Comparison of ENCODE assay signal across 27 cellular contexts in genomic region chr15:98286200-98286599, GRCh38.
"Had no signal": no experiment of that assay in that cellular context is flagged by ENCODE, and none has a peak within 500 bp of the region (broad histone marks: within the 10 kb centered on the region; RNA-seq: fewer than 3 reads in every experiment).

No MANE protein-coding gene starts in this region.

- H3K9me3 Mint-ChIP-seq: mesothelial cell of epicardium; natural killer cell treated with Interleukin-12 subunit alpha and Interleukin-12 subunit beta and Interleukin-15 and Interleukin-18, amount 100 ng/mL, for 72 hours; stimulated activated naive CD8-positive, alpha-beta T cell treated with anti-CD3 and anti-CD28 coated beads, Interleukin-15, amount 100 ng/mL, for 72 hours had no signal

- H3K4me3 ChIP-seq: left lung, lower lobe of right lung, pancreas, prostate gland, skin epidermis, transverse colon, upper lobe of left lung had no signal

- ATAC-seq: left colon; left lung; lower lobe of right lung; naive thymus-derived CD4-positive, alpha-beta T cell; natural killer cell treated with Interleukin-12 subunit alpha and Interleukin-12 subunit beta and Interleukin-15 and Interleukin-18, amount 100 ng/mL, for 72 hours; pancreas; right cardiac atrium; sciatic nerve; stimulated activated memory B cell treated with anti-CD40 and anti-IgM and Interleukin-4, amounts not matched to agents 10 μg/mL and 1 μg/mL and 100 μg/mL, for 72 hours; stimulated activated naive CD8-positive, alpha-beta T cell treated with anti-CD3 and anti-CD28 coated beads, Interleukin-15, amount 100 ng/mL, for 72 hours had no signal

- H3K4me1 ChIP-seq: left lung, lower lobe of right lung, pancreas, prostate gland, transverse colon, upper lobe of left lung had no signal

- DNase-seq: hippocampal formation; kidney; left colon; left lung; lower lobe of right lung; mesenchymal stem cell; naive thymus-derived CD4-positive, alpha-beta T cell; nucleus accumbens; pancreas; posterior cingulate gyrus; retina; right cardiac atrium; stimulated activated CD4-positive, alpha-beta T cell treated with anti-CD3 and anti-CD28 coated beads, Interleukin-1b, Interleukin-23, amount 100 ng/mL, for 48 hours; stimulated activated CD4-positive, alpha-beta T cell treated with anti-CD3 and anti-CD28 coated beads, Interleukin-2, amount 100 ng/mL, for 48 hours; stimulated activated CD4-positive, alpha-beta T cell treated with anti-CD3 and anti-CD28 coated beads, Interleukin-4, amount 100 ng/mL, for 4 hours; stimulated activated CD8-positive, alpha-beta memory T cell treated with anti-CD3 and anti-CD28 coated beads, Interleukin-4, amount 100 ng/mL, for 48 hours; stimulated activated naive CD4-positive, alpha-beta T cell treated with Interleukin-2 at 50 U/mL for 16 hours; stimulated activated naive CD8-positive, alpha-beta T cell treated with anti-CD3 and anti-CD28 coated beads, Interleukin-15, amount 100 ng/mL, for 72 hours; substantia nigra; transverse colon; upper lobe of left lung had no signal

- H3K27me3 Mint-ChIP-seq: stimulated activated memory B cell treated with anti-CD40 and anti-IgM and Interleukin-4, amounts not matched to agents 10 μg/mL and 1 μg/mL and 100 μg/mL, for 72 hours had no signal

- H3K4me1 Mint-ChIP-seq: mesothelial cell of epicardium; naive thymus-derived CD4-positive, alpha-beta T cell; stimulated activated memory B cell treated with anti-CD40 and anti-IgM and Interleukin-4, amounts not matched to agents 10 μg/mL and 1 μg/mL and 100 μg/mL, for 72 hours; stimulated activated naive CD8-positive, alpha-beta T cell treated with anti-CD3 and anti-CD28 coated beads, Interleukin-15, amount 100 ng/mL, for 72 hours had no signal

- H3K27me3 ChIP-seq: upper lobe of left lung had no signal

- H3K27ac Mint-ChIP-seq: mesothelial cell of epicardium; naive thymus-derived CD4-positive, alpha-beta T cell; natural killer cell treated with Interleukin-12 subunit alpha and Interleukin-12 subunit beta and Interleukin-15 and Interleukin-18, amount 100 ng/mL, for 72 hours; stimulated activated memory B cell treated with anti-CD40 and anti-IgM and Interleukin-4, amounts not matched to agents 10 μg/mL and 1 μg/mL and 100 μg/mL, for 72 hours; stimulated activated naive CD8-positive, alpha-beta T cell treated with anti-CD3 and anti-CD28 coated beads, Interleukin-15, amount 100 ng/mL, for 72 hours had no signal

- H3K36me3 Mint-ChIP-seq: mesothelial cell of epicardium; naive thymus-derived CD4-positive, alpha-beta T cell; natural killer cell treated with Interleukin-12 subunit alpha and Interleukin-12 subunit beta and Interleukin-15 and Interleukin-18, amount 100 ng/mL, for 72 hours; stimulated activated memory B cell treated with anti-CD40 and anti-IgM and Interleukin-4, amounts not matched to agents 10 μg/mL and 1 μg/mL and 100 μg/mL, for 72 hours had no signal

- H3K36me3 ChIP-seq: left lung, lower lobe of right lung, pancreas, prostate gland, transverse colon, upper lobe of left lung had no signal

- FAIRE-seq: kidney, pancreas had no signal

- H3K4me3 Mint-ChIP-seq: mesothelial cell of epicardium; naive thymus-derived CD4-positive, alpha-beta T cell; natural killer cell treated with Interleukin-12 subunit alpha and Interleukin-12 subunit beta and Interleukin-15 and Interleukin-18, amount 100 ng/mL, for 72 hours; stimulated activated memory B cell treated with anti-CD40 and anti-IgM and Interleukin-4, amounts not matched to agents 10 μg/mL and 1 μg/mL and 100 μg/mL, for 72 hours; stimulated activated naive CD8-positive, alpha-beta T cell treated with anti-CD3 and anti-CD28 coated beads, Interleukin-15, amount 100 ng/mL, for 72 hours had no signal

- H3K9me3 ChIP-seq: left lung, lower lobe of right lung, pancreas, prostate gland, transverse colon, upper lobe of left lung had no signal

- H3K27ac ChIP-seq: left lung, lower lobe of right lung, pancreas, prostate gland, skin epidermis, transverse colon, upper lobe of left lung had no signal
